15 cellular contexts compared by ENCODE assay signal in the genomic region with DNA sequence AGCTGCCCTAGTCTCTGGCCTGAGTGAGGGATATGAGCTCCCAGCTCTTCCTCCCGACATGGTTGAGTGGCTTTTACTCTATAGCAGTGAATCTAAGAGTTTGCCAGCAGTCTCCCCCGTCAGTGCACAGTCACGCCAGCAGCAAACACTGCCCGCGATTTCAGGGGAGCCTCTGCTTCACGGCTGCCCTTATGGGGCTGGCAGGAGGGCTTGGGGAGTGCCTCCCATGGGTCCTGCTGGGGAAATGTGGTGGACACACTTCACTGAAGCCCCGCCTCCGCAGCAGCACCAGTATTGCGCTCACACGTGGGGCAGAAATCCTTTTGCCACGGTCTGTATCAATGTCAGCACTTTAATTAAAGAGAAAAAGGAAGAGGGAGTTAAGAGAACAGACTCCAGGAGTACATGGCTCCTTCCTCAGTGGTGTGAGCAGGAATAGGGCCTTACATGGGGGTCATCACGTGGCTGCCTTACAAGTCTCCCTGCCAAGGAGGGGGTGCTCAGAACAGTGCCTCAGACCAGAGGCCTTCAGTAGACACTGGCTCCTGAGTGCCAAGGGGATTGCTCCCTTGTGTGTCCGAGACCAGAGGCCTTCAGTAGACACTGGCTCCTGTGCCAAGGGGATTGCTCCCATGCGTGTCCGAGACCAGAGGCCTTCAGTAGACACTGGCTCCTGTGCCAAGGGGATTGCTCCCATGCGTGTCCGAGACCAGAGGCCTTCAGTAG.
"Had no signal": no experiment of that assay in that cellular context is flagged by ENCODE, and none has a peak within 500 bp of the region (broad histone marks: within the 10 kb centered on the region; RNA-seq: fewer than 3 reads in every experiment).

No MANE protein-coding gene starts in this region.

- H3K27me3 ChIP-seq: adrenal gland, neutrophil, tibial nerve, vagina had no signal

- FAIRE-seq: small intestine had no signal

- H3K27ac ChIP-seq: adrenal gland, coronary artery, neutrophil, tibial nerve, vagina, WERI-Rb-1 had no signal

- H3K27ac Mint-ChIP-seq: activated naive CD4-positive, alpha-beta T cell treated with anti-CD3 and anti-CD28 coated beads, Interleukin-2, amount 10 ng/mL, durations not matched to agents 7 days and 5 days; naive thymus-derived CD4-positive, alpha-beta T cell had no signal

- H3K4me3 Mint-ChIP-seq: activated naive CD4-positive, alpha-beta T cell treated with anti-CD3 and anti-CD28 coated beads, Interleukin-2, amount 10 ng/mL, durations not matched to agents 7 days and 5 days; effector memory CD8-positive, alpha-beta T cell had no signal

- H3K9me3 Mint-ChIP-seq: activated naive CD4-positive, alpha-beta T cell treated with anti-CD3 and anti-CD28 coated beads, Interleukin-2, amount 10 ng/mL, durations not matched to agents 7 days and 5 days; effector memory CD8-positive, alpha-beta T cell; naive thymus-derived CD4-positive, alpha-beta T cell had no signal

- H3K9me3 ChIP-seq: adrenal gland, neutrophil, tibial nerve, vagina had no signal

- H3K4me1 ChIP-seq: adrenal gland, tibial nerve, vagina had no signal

- H3K4me3 ChIP-seq: adrenal gland, coronary artery, tibial nerve, vagina had no signal

- H3K27me3 Mint-ChIP-seq: activated naive CD4-positive, alpha-beta T cell treated with anti-CD3 and anti-CD28 coated beads, Interleukin-2, amount 10 ng/mL, durations not matched to agents 7 days and 5 days; effector memory CD8-positive, alpha-beta T cell; naive thymus-derived CD4-positive, alpha-beta T cell had no signal

- H3K4me1 Mint-ChIP-seq: activated naive CD4-positive, alpha-beta T cell treated with anti-CD3 and anti-CD28 coated beads, Interleukin-2, amount 10 ng/mL, durations not matched to agents 7 days and 5 days; naive thymus-derived CD4-positive, alpha-beta T cell had no signal

- ATAC-seq: effector memory CD8-positive, alpha-beta T cell; naive thymus-derived CD4-positive, alpha-beta T cell had no signal

- DNase-seq: activated CD4-positive, alpha-beta T cell treated with anti-CD3 and anti-CD28 coated beads for 48 hours; activated CD8-positive, alpha-beta memory T cell treated with anti-CD3 and anti-CD28 coated beads for 24 hours; activated naive CD4-positive, alpha-beta T cell treated with anti-CD3 and anti-CD28 coated beads, Interleukin-2, amount 10 ng/mL, durations not matched to agents 7 days and 5 days; adrenal gland; effector memory CD8-positive, alpha-beta T cell; hypothalamus; kidney glomerular epithelial cell; midbrain; naive thymus-derived CD4-positive, alpha-beta T cell; small intestine; WERI-Rb-1 had no signal
